ENCODE assay signal across 12 cellular contexts in genomic region chr20:2986466-2986865, GRCh38. TPM values are rescaled to one million over a fixed set of nuclear protein-coding genes. Genes with fewer than 3 reads are reported as not detected.
DNase-seq lines count a peak whose midpoint lies in the region; ATAC-seq and TF ChIP-seq lines count a peak whose summit lies in the region.
"Had no signal": no experiment of that assay in that cellular context is flagged by ENCODE, and none has a peak within 500 bp of the region (broad histone marks: within the 10 kb centered on the region; RNA-seq: fewer than 3 reads in every experiment).

No MANE protein-coding gene starts in this region.

- H3K4me3 ChIP-seq in right lobe of liver: no peak overlapping the region
- H3K4me3 ChIP-seq: spleen had no signal

- 82% methylated on average over 2 of the region's 2 CpGs for WGBS in right lobe of liver (ENCODE audit: insufficient coverage, low coverage, low lambda C conversion rate, missing lambda C conversion rate)

- peaks cover 41% of the 10 kb centered on the region for H3K4me1 Mint-ChIP-seq in activated T-helper 1 cell treated with anti-CD3 and anti-CD28 coated beads, Interleukin-12 subunit alpha, Interleukin-12 subunit beta, Interleukin-2, Interleukin-4 antibody, amounts not matched to agents 30 ng/mL and 10 ng/mL and 1 ng/mL, durations not matched to agents 14 hours and 24 hours and 36 hours (ENCODE audit: low read depth)

- H3K27ac ChIP-seq in right lobe of liver: no peak overlapping the region

- H3K36me3 Mint-ChIP-seq in activated T-helper 1 cell treated with anti-CD3 and anti-CD28 coated beads, Interleukin-12 subunit alpha, Interleukin-12 subunit beta, Interleukin-2, Interleukin-4 antibody, amounts not matched to agents 30 ng/mL and 10 ng/mL and 1 ng/mL, durations not matched to agents 14 hours and 24 hours and 36 hours (ENCODE audit: low read depth): peaks cover 49% of the 10 kb centered on the region

- ATAC-seq in right lobe of liver (peak; percentile 36 to 63 (median 52)), HG03039 (IDR thresholded peaks at IDR 0.05; ENCODE audit: unreplicated experiment) (no peak)
- ATAC-seq: left colon had no signal

- H3K27me3 Mint-ChIP-seq in activated T-helper 1 cell treated with anti-CD3 and anti-CD28 coated beads, Interleukin-12 subunit alpha, Interleukin-12 subunit beta, Interleukin-2, Interleukin-4 antibody, amounts not matched to agents 30 ng/mL and 10 ng/mL and 1 ng/mL, durations not matched to agents 14 hours and 24 hours and 36 hours (ENCODE audit: insufficient read depth): no peaks in the 10 kb centered on the region

- peak; percentile 48 for DNase-seq in stimulated activated naive CD4-positive, alpha-beta T cell treated with Interleukin-2 at 50 U/mL for 16 hours (lab: John Stamatoyannopoulos, UW)
- DNase-seq in stimulated activated naive CD4-positive, alpha-beta T cell (lab: John Stamatoyannopoulos, UW): no peak
- DNase-seq in activated T-helper 1 cell treated with anti-CD3 and anti-CD28 coated beads, Interleukin-12 subunit alpha, Interleukin-12 subunit beta, Interleukin-2, Interleukin-4 antibody, amounts not matched to agents 30 ng/mL and 10 ng/mL and 1 ng/mL, durations not matched to agents 14 hours and 24 hours and 36 hours (ENCODE audit: low spot score): peak; percentile 31
- no peak for DNase-seq in right lobe of liver
- DNase-seq in HT-29 (ENCODE audit: low spot score): no peak
- no peak for DNase-seq in NCI-H526 treated with DMSO at 0.1 percent for 48 hours (lab: John Stamatoyannopoulos, UW)
- no peak for DNase-seq in NCI-H1048 (lab: John Stamatoyannopoulos, UW)
- DNase-seq: Caco-2, left colon, NCI-H2029, spleen had no signal

- TF ChIP-seq POLR2A in right lobe of liver (IDR thresholded peaks at IDR 0.05): no peak

- H3K27ac Mint-ChIP-seq in activated T-helper 1 cell treated with anti-CD3 and anti-CD28 coated beads, Interleukin-12 subunit alpha, Interleukin-12 subunit beta, Interleukin-2, Interleukin-4 antibody, amounts not matched to agents 30 ng/mL and 10 ng/mL and 1 ng/mL, durations not matched to agents 14 hours and 24 hours and 36 hours: no peak overlapping the region

- H3K36me3 ChIP-seq in right lobe of liver: peaks cover 0 to 27% (median 11%) of the 10 kb centered on the region in 4 donors

- H3K9me3 ChIP-seq in right lobe of liver: no peaks in the 10 kb centered on the region
- H3K9me3 ChIP-seq: Caco-2, spleen had no signal

- peak overlapping the region; percentile 72 for H3K4me3 Mint-ChIP-seq in activated T-helper 1 cell treated with anti-CD3 and anti-CD28 coated beads, Interleukin-12 subunit alpha, Interleukin-12 subunit beta, Interleukin-2, Interleukin-4 antibody, amounts not matched to agents 30 ng/mL and 10 ng/mL and 1 ng/mL, durations not matched to agents 14 hours and 24 hours and 36 hours

- no peaks in the 10 kb centered on the region for H3K9me3 Mint-ChIP-seq in activated T-helper 1 cell treated with anti-CD3 and anti-CD28 coated beads, Interleukin-12 subunit alpha, Interleukin-12 subunit beta, Interleukin-2, Interleukin-4 antibody, amounts not matched to agents 30 ng/mL and 10 ng/mL and 1 ng/mL, durations not matched to agents 14 hours and 24 hours and 36 hours

- no peaks in the 10 kb centered on the region for H3K4me1 ChIP-seq in right lobe of liver
- H3K4me1 ChIP-seq: Caco-2 had no signal

- no peak for TF ChIP-seq CTCF in right lobe of liver (IDR thresholded peaks at IDR 0.05)

- intact Hi-C loops in activated T-helper 1 cell treated with anti-CD3 and anti-CD28 coated beads, Interleukin-12 subunit alpha, Interleukin-12 subunit beta, Interleukin-2, Interleukin-4 antibody, amounts not matched to agents 30 ng/mL and 10 ng/mL and 1 ng/mL, durations not matched to agents 14 hours and 24 hours and 36 hours (cut with micrococcal nuclease): loop anchor here (1.0 to 5.0 kb wide), 5 partner anchors 75 to 1986 kb away; partner anchors contain the start of gene PTPRA
- intact Hi-C loops in right lobe of liver (cut with DNase I): no loop called here

- H3K27me3 ChIP-seq in right lobe of liver: no peaks in the 10 kb centered on the region
- H3K27me3 ChIP-seq: spleen had no signal

RNA-seq across cellular contexts. Expression of gene GNRH2, which starts 57.0 kb away (rescaled TPM):
- 2.1 and 2.3 TPM in 2 replicates for total RNA-seq in activated T-helper 1 cell treated with anti-CD3 and anti-CD28 coated beads, Interleukin-12 subunit alpha, Interleukin-12 subunit beta, Interleukin-2, Interleukin-4 antibody, amounts not matched to agents 30 ng/mL and 10 ng/mL and 1 ng/mL, durations not matched to agents 14 hours and 24 hours and 36 hours
- under 1 TPM in 3 of 6 experiments, not detected in 3; 0.55 to 0.81 (median 0.66) TPM for total RNA-seq in right lobe of liver
- total RNA-seq in HT-29 (2014; rRNA removed; shearing (Covaris generic)): not detected in 2 replicates
- total RNA-seq: Caco-2 had no signal

RNA-seq across cellular contexts. Expression of gene MRPS26, which starts 59.4 kb away (rescaled TPM):
- total RNA-seq in activated T-helper 1 cell treated with anti-CD3 and anti-CD28 coated beads, Interleukin-12 subunit alpha, Interleukin-12 subunit beta, Interleukin-2, Interleukin-4 antibody, amounts not matched to agents 30 ng/mL and 10 ng/mL and 1 ng/mL, durations not matched to agents 14 hours and 24 hours and 36 hours: 106 and 114 TPM in 2 replicates
- total RNA-seq in right lobe of liver: 10 to 100 TPM; 27.8 to 59.1 (median 38.0) TPM
- total RNA-seq in HT-29 (2014; rRNA removed; shearing (Covaris generic)): 150 and 154 TPM in 2 replicates

Comparison
In these comparisons a context has a peak if more than half of its experiments do, and no peak if none do; other contexts are left out.
1. DNase-seq: peak in stimulated activated naive CD4-positive, alpha-beta T cell treated with Interleukin-2 at 50 U/mL for 16 hours (single experiment) and activated T-helper 1 cell treated with anti-CD3 and anti-CD28 coated beads, Interleukin-12 subunit alpha, Interleukin-12 subunit beta, Interleukin-2, Interleukin-4 antibody, amounts not matched to agents 30 ng/mL and 10 ng/mL and 1 ng/mL, durations not matched to agents 14 hours and 24 hours and 36 hours (single experiment); none in stimulated activated naive CD4-positive, alpha-beta T cell (0 of 6), right lobe of liver (0 of 3), HT-29 (single experiment), NCI-H526 treated with DMSO at 0.1 percent for 48 hours (single experiment) and NCI-H1048 (single experiment).